20 cellular contexts compared by ENCODE assay signal in the genomic region with DNA sequence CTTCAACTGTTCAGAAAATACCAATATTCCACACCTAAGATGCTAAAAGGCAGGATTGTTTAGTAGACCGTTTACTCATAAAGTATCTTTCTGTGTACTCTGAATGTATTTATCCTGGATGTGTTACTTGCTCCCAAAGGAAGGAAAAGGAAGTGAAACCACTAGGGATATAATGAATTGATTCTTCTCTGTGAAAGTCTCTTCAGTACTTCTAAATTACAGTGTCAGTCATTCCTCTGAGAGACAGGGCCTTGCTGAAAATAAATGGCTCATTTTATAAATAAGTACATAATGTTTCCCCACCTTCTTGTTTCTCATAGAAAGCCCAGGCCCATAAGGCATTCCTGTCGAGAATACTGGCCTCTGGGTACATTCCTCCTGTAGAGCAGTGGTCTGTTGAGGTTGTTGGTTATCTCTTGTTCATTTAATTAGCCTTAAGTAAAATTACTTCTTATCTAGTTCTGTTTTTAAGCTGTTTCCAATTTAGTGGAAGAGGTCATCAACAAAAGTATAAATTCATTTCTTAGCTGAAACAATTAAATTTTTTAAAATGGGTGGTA. TPM values are rescaled to one million over a fixed set of nuclear protein-coding genes. Genes with fewer than 3 reads are reported as not detected.
DNase-seq lines count a peak whose midpoint lies in the region; ATAC-seq and TF ChIP-seq lines count a peak whose summit lies in the region.
"Had no signal": no experiment of that assay in that cellular context is flagged by ENCODE, and none has a peak within 500 bp of the region (broad histone marks: within the 10 kb centered on the region; RNA-seq: fewer than 3 reads in every experiment).

No MANE protein-coding gene starts in this region.

- H3K4me1 Mint-ChIP-seq in Caco-2 (ENCODE audit: low read depth, unreplicated experiment): peaks cover 32% of the 10 kb centered on the region

- ATAC-seq in PC-3: no peak
- ATAC-seq in GM21423 (IDR thresholded peaks at IDR 0.05; ENCODE audit: unreplicated experiment): no peak

- H3K4me1 ChIP-seq in Caco-2 (peaks cover 11% of the 10 kb centered on the region), PC-3 (ENCODE audit: insufficient read depth, low read length) (peaks cover 35% of the 10 kb centered on the region), neuronal stem cell (ENCODE audit: control insufficient read depth in 2 of 2, insufficient read depth in 1 of 2, low read depth in 1 of 2, low read length in 2 of 2) (peaks cover 0 to 4% of the 10 kb centered on the region in 2 donors)

- H2AK5ac ChIP-seq in neuronal stem cell (ENCODE audit: low read depth, low read length): no peak overlapping the region

- no peaks in the 10 kb centered on the region for H3K9me3 Mint-ChIP-seq in Caco-2 (ENCODE audit: unreplicated experiment)
- H3K9me3 Mint-ChIP-seq: activated CD4-positive, alpha-beta T cell treated with anti-CD3 and anti-CD28 coated beads, Interleukin-2, amount 10 ng/mL, durations not matched to agents 7 days and 5 days; activated naive CD4-positive, alpha-beta T cell treated with anti-CD3 and anti-CD28 coated beads, Interleukin-2, amount 50 U/mL, for 72 hours; activated T-helper 17 cell treated with anti-CD3 and anti-CD28 coated beads, Interleukin-2, amount 50 U/mL, for 72 hours; CD8-positive, alpha-beta memory T cell had no signal

- no peak overlapping the region for H2BK15ac ChIP-seq in neuronal stem cell (ENCODE audit: low read length)

- no peak overlapping the region for H4K91ac ChIP-seq in neuronal stem cell (ENCODE audit: low read depth, low read length, poor library complexity)

- H3K36me3 Mint-ChIP-seq in Caco-2 (ENCODE audit: insufficient read depth, unreplicated experiment): no peaks in the 10 kb centered on the region
- H3K36me3 Mint-ChIP-seq: activated CD8-positive, alpha-beta memory T cell treated with anti-CD3 and anti-CD28 coated beads, Interleukin-2, amount 10 ng/mL, durations not matched to agents 7 days and 5 days; CD8-positive, alpha-beta memory T cell had no signal

- H2BK5ac ChIP-seq in neuronal stem cell (ENCODE audit: low read length): no peak overlapping the region

- no peaks in the 10 kb centered on the region for H4K20me1 ChIP-seq in PC-3 (ENCODE audit: low read length)
- no peaks in the 10 kb centered on the region for H4K20me1 ChIP-seq in neural cell (ENCODE audit: insufficient read depth)

- no peak overlapping the region for H3K27ac Mint-ChIP-seq in Caco-2 (ENCODE audit: unreplicated experiment)
- H3K27ac Mint-ChIP-seq: activated CD4-positive, alpha-beta T cell treated with anti-CD3 and anti-CD28 coated beads, Interleukin-2, amount 10 ng/mL, durations not matched to agents 7 days and 5 days; activated CD8-positive, alpha-beta memory T cell treated with anti-CD3 and anti-CD28 coated beads, Interleukin-2, amount 10 ng/mL, durations not matched to agents 7 days and 5 days; activated naive CD4-positive, alpha-beta T cell treated with anti-CD3 and anti-CD28 coated beads, Interleukin-2, amount 50 U/mL, for 72 hours; activated T-helper 17 cell treated with anti-CD3 and anti-CD28 coated beads, Interleukin-2, amount 50 U/mL, for 72 hours; CD8-positive, alpha-beta memory T cell; T-helper 17 cell had no signal

- no peak overlapping the region for H2BK120ac ChIP-seq in neuronal stem cell (ENCODE audit: low read depth, low read length)

- no peak overlapping the region for H3K14ac ChIP-seq in neuronal stem cell (ENCODE audit: low read length)

- peak overlapping the region; percentile 6 for H3K4me3 Mint-ChIP-seq in Caco-2 (ENCODE audit: unreplicated experiment)
- H3K4me3 Mint-ChIP-seq: activated CD4-positive, alpha-beta T cell treated with anti-CD3 and anti-CD28 coated beads, Interleukin-2, amount 10 ng/mL, durations not matched to agents 7 days and 5 days; activated CD8-positive, alpha-beta memory T cell treated with anti-CD3 and anti-CD28 coated beads, Interleukin-2, amount 10 ng/mL, durations not matched to agents 7 days and 5 days; activated T-helper 17 cell treated with anti-CD3 and anti-CD28 coated beads, Interleukin-2, amount 50 U/mL, for 72 hours; CD8-positive, alpha-beta memory T cell; T-helper 17 cell had no signal

- H3K79me2 ChIP-seq in PC-3 (ENCODE audit: low read length) (no peaks in the 10 kb centered on the region), neural cell (replicated peaks; ENCODE audit: insufficient read depth, low read length) (no peaks in the 10 kb centered on the region)

- H2BK12ac ChIP-seq in neuronal stem cell (ENCODE audit: low read length): no peak overlapping the region

- no peaks in the 10 kb centered on the region for H3K9me3 ChIP-seq in Caco-2
- H3K9me3 ChIP-seq in PC-3 (ENCODE audit: low read length): no peaks in the 10 kb centered on the region
- no peaks in the 10 kb centered on the region for H3K9me3 ChIP-seq in neural cell (ENCODE audit: low read length)
- H3K9me3 ChIP-seq in neuronal stem cell (replicated peaks in 1 of 2; ENCODE audit: control insufficient read depth in 2 of 2, insufficient read depth in 1 of 2, low read depth in 1 of 2, low read length in 2 of 2): no peaks in the 10 kb centered on the region
- H3K9me3 ChIP-seq: ascending aorta, vagina had no signal

- no peak overlapping the region for H3K4ac ChIP-seq in neuronal stem cell (ENCODE audit: low read length)

- CTCF ChIA-PET in Caco-2 (lab: Charles Lee): no interaction called here
- CTCF ChIA-PET in PC-3 (lab: Charles Lee): no interaction called here

- intact Hi-C loops in Caco-2 (cut with micrococcal nuclease; ENCODE audit: unreplicated experiment) (loop anchor here (1.0 to 10.0 kb wide), 3 partner anchors 536 to 736 kb away; no protein-coding TSS in a partner anchor), PC-3 (cut with micrococcal nuclease) (loop anchor here (1.0 to 10.0 kb wide), 3 partner anchors 736 to 1556 kb away; no protein-coding TSS in a partner anchor)

- no peak overlapping the region for H4K8ac ChIP-seq in neuronal stem cell (ENCODE audit: low read depth, low read length)

- H3K27ac ChIP-seq in PC-3 (ENCODE audit: low read length) (no peak overlapping the region), coronary artery (peak overlapping the region in 1 of 2 donors; percentile 16), neural cell (ENCODE audit: low read length) (no peak overlapping the region), neuronal stem cell (replicated peaks; ENCODE audit: low read length) (no peak overlapping the region)
- H3K27ac ChIP-seq: ascending aorta, vagina had no signal

- no peaks in the 10 kb centered on the region for H3K36me3 ChIP-seq in Caco-2 (ENCODE audit: control insufficient read depth, insufficient read depth, low read length)
- H3K36me3 ChIP-seq in PC-3 (ENCODE audit: low read depth, low read length): no peaks in the 10 kb centered on the region
- H3K36me3 ChIP-seq in neural cell (ENCODE audit: insufficient read depth, low read length): no peaks in the 10 kb centered on the region
- no peaks in the 10 kb centered on the region for H3K36me3 ChIP-seq in neuronal stem cell (replicated peaks in 1 of 2; ENCODE audit: control insufficient read depth in 2 of 2, insufficient read depth in 2 of 2, low read length in 2 of 2)
- H3K36me3 ChIP-seq: ascending aorta, vagina had no signal

- H3K4me2 ChIP-seq in PC-3 (ENCODE audit: low read length) (peak overlapping the region; percentile 13; the same call in 1 of the 2 replicates), neural cell (ENCODE audit: low read length) (no peak overlapping the region), neuronal stem cell (ENCODE audit: insufficient read depth, low read length, poor library complexity, severe bottlenecking) (no peak overlapping the region)

- H3K23ac ChIP-seq in neuronal stem cell (ENCODE audit: low read depth, low read length, poor library complexity): no peak overlapping the region

- no CpG with 5 or more reads among the region's 2 CpGs for WGBS in neuronal stem cell (ENCODE audit: extremely low coverage in 2 of 2, insufficient read length in 2 of 2, insufficient replicate concordance in 1 of 2), 2 donors

- no peak for TF ChIP-seq EP300 in neural cell (conservative IDR thresholded peaks at IDR 0.05; ENCODE audit: poor library complexity, severe bottlenecking)

- H3K9ac ChIP-seq in PC-3 (ENCODE audit: low read length) (no peak overlapping the region), neural cell (ENCODE audit: low read length) (no peak overlapping the region), neuronal stem cell (ENCODE audit: low read depth, low read length, poor library complexity) (no peak overlapping the region)

- no peak overlapping the region for H3K4me3 ChIP-seq in Caco-2 (ENCODE audit: low read depth, low read length)
- peak overlapping the region; percentile 11; the same call in 1 of the 2 replicates for H3K4me3 ChIP-seq in PC-3 (ENCODE audit: low read length)
- peak overlapping the region; percentile 12 for H3K4me3 ChIP-seq in coronary artery
- H3K4me3 ChIP-seq in neural cell (ENCODE audit: low read length): no peak overlapping the region
- no peak overlapping the region for H3K4me3 ChIP-seq in neuronal stem cell (ENCODE audit: low read length in 2 of 2)
- H3K4me3 ChIP-seq: vagina had no signal

- TF ChIP-seq CTCF in Caco-2 (IDR thresholded peaks at IDR 0.05; ENCODE audit: insufficient read depth in 1 of 2, low read depth in 1 of 2, low read length in 1 of 2, severe bottlenecking in 1 of 2, unreplicated experiment in 1 of 2): no peak
- no peak for TF ChIP-seq CTCF in PC-3 (conservative IDR thresholded peaks at IDR 0.05; ENCODE audit: low read depth, low read length)
- TF ChIP-seq CTCF in coronary artery (IDR thresholded peaks at IDR 0.05): no peak
- TF ChIP-seq CTCF in neural cell (IDR thresholded peaks at IDR 0.05; ENCODE audit: poor library complexity, severe bottlenecking): no peak

- no peak for DNase-seq in Caco-2
- no peak for DNase-seq in PC-3
- DNase-seq in coronary artery (ENCODE audit: low spot score): no peak
- DNase-seq in DMS 273 treated with DMSO at 0.1 percent for 48 hours (lab: John Stamatoyannopoulos, UW): no peak
- no peak for DNase-seq in activated CD8-positive, alpha-beta memory T cell treated with anti-CD3 and anti-CD28 coated beads, Interleukin-2, amount 50 U/mL, for 4 hours
- DNase-seq in neuronal stem cell (ENCODE audit: low spot score): no peak
- DNase-seq: activated CD8-positive, alpha-beta memory T cell treated with anti-CD3 and anti-CD28 coated beads, Interleukin-2, amount 10 ng/mL, durations not matched to agents 7 days and 5 days; left colon; SIG-M5; stimulated activated CD4-positive, alpha-beta T cell treated with anti-CD3 and anti-CD28 coated beads, Interleukin-1b, Interleukin-23, amount 100 ng/mL, for 48 hours; T-helper 17 cell had no signal

- POLR2A ChIA-PET in Caco-2 (lab: Charles Lee) (no interaction called here), PC-3 (lab: Charles Lee; ENCODE audit: unreplicated experiment) (interaction anchor here (0.5 kb wide), 1 partner anchor 667 kb away, joined by 3 read pairs; no protein-coding TSS in a partner anchor)

- H3K18ac ChIP-seq in neuronal stem cell (ENCODE audit: low read length): no peak overlapping the region

- 0 out of 2 replicates have a peak overlapping the region, but pooled peaks have one; percentile 23 for H2AFZ ChIP-seq in PC-3 (ENCODE audit: low read length)
- no peak overlapping the region for H2AFZ ChIP-seq in neural cell (ENCODE audit: low read depth, low read length)
- H2AFZ ChIP-seq in neuronal stem cell (ENCODE audit: low read length): no peak overlapping the region

- H3K9me2 ChIP-seq in PC-3 (replicated peaks; ENCODE audit: low read length): no peaks in the 10 kb centered on the region
- no peaks in the 10 kb centered on the region for H3K9me2 ChIP-seq in neural cell (ENCODE audit: insufficient read depth, low read length)

- no peaks in the 10 kb centered on the region for H3K79me1 ChIP-seq in neuronal stem cell (ENCODE audit: low read depth, low read length)

- no peaks in the 10 kb centered on the region for H3F3A ChIP-seq in PC-3 (ENCODE audit: low read length, unreplicated experiment)
- H3F3A ChIP-seq in neural cell (ENCODE audit: insufficient read depth, low read length, poor library complexity, severe bottlenecking): no peaks in the 10 kb centered on the region

- H3K27me3 ChIP-seq in Caco-2 (replicated peaks; ENCODE audit: control insufficient read depth, insufficient read depth, low read length): no peaks in the 10 kb centered on the region; the same call in none of the 2 replicates
- H3K27me3 ChIP-seq in PC-3 (ENCODE audit: low read length): no peaks in the 10 kb centered on the region
- peaks cover 19% of the 10 kb centered on the region for H3K27me3 ChIP-seq in neural cell (ENCODE audit: insufficient read depth, low read depth, low read length)
- peaks cover 0 to 46% (median 0%) of the 10 kb centered on the region in 3 experiments for H3K27me3 ChIP-seq in neuronal stem cell (ENCODE audit: control insufficient read depth in 3 of 3, insufficient read depth in 3 of 3, low read depth in 1 of 3, low read length in 3 of 3)
- H3K27me3 ChIP-seq: ascending aorta, vagina had no signal

- no peak for TF ChIP-seq RAD21 in neural cell (conservative IDR thresholded peaks at IDR 0.05)

- peaks cover 7% of the 10 kb centered on the region for H3K27me3 Mint-ChIP-seq in Caco-2 (ENCODE audit: insufficient read depth, unreplicated experiment)

- no TSS peak for BruUV-seq in Caco-2 (replicated peaks; lab: Mats Ljungman, UMichigan)
- no TSS peak for BruUV-seq in PC-3 (replicated peaks; lab: Mats Ljungman, UMichigan)

RNA-seq across cellular contexts. Expression of a gene that starts 1.6 kb away (rescaled TPM):
- total RNA-seq in Caco-2 (2022) (2.4 and 4.9 TPM in 2 replicates), PC-3 (2014; rRNA removed) (7.8 and 11.2 TPM in 2 replicates)
- polyA plus RNA-seq in neural cell: 0.10 TPM in 2 replicates
- polyA minus RNA-seq in neural cell: 0.24 TPM in 1 of 2 replicates, not detected in the other
- polyA plus RNA-seq in neuronal stem cell (2013, experiment 1 of 2): 0.32 TPM
- 0.22 TPM for polyA plus RNA-seq in neuronal stem cell (2013, experiment 2 of 2)
- total RNA-seq: activated CD4-positive, alpha-beta T cell treated with anti-CD3 and anti-CD28 coated beads, Interleukin-2, amount 10 ng/mL, durations not matched to agents 7 days and 5 days; activated CD8-positive, alpha-beta memory T cell treated with anti-CD3 and anti-CD28 coated beads, Interleukin-2, amount 10 ng/mL, durations not matched to agents 7 days and 5 days; activated naive CD4-positive, alpha-beta T cell treated with anti-CD3 and anti-CD28 coated beads, Interleukin-2, amount 50 U/mL, for 72 hours; activated T-helper 17 cell treated with anti-CD3 and anti-CD28 coated beads, Interleukin-2, amount 50 U/mL, for 72 hours; CD8-positive, alpha-beta memory T cell; pulmonary artery endothelial cell; T-helper 17 cell; vagina had no signal
- polyA plus RNA-seq: CD8-positive, alpha-beta memory T cell had no signal

Comparison
In these comparisons a context has a peak if more than half of its experiments do, and no peak if none do; other contexts are left out.
1. H3K4me3 ChIP-seq: peak in PC-3 (single experiment) and coronary artery (single experiment); none in Caco-2 (single experiment), neural cell (single experiment) and neuronal stem cell (0 of 2).